In the genomic region with DNA sequence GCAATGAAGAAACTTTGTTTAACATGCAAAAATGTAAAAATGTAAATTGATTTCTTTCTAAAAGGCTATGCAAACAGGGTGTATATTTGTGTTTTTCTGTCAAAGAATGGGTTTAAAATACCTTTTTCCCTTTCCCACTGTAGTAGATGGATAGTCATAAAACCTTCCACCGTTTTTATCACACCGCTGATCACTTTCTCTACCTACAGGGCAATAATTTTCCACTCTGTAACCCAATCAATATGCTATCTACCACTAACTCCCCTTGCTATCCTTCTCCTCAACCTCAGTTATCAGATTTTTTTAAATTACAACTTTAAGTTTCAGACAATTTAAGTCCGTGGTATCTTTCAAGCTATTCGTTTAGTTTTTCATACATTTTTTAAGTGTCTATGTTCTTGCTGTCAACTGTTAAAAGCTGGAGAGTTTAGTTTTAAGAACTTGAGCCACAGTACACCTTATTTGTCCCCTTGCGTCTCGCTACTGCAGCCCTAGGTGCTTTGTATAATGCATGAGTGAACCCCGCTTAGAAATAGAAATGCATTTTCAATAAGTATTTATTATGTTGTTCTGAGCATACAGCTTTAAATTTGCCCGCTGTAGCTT, we compare ENCODE assay signal across 8 cellular contexts.
A peak's percentile ranks its signal among the peaks of the same experiment; 100 is the strongest.
DNase-seq lines count a peak whose midpoint lies in the region; ATAC-seq and TF ChIP-seq lines count a peak whose summit lies in the region.

No MANE protein-coding gene starts in this region.

- peaks cover 14% of the 10 kb centered on the region for H3K4me1 ChIP-seq in smooth muscle cell (ENCODE audit: low read depth)

- peak overlapping the region; percentile 97 for H3K27ac Mint-ChIP-seq in T-helper 17 cell

- peak overlapping the region; percentile 90 for H2AFZ ChIP-seq in smooth muscle cell (ENCODE audit: low read depth)

- H3K79me2 ChIP-seq in smooth muscle cell (ENCODE audit: low read depth), result no peaks in the 10 kb centered on the region

- H3K4me3 ChIP-seq in foreskin fibroblast (ENCODE audit: low read depth in 1 of 2, low read length in 2 of 2) (peak overlapping the region; percentile 78 to 80), smooth muscle cell (peak overlapping the region; percentile 76)

- no peaks in the 10 kb centered on the region for H3K36me3 ChIP-seq in smooth muscle cell (ENCODE audit: low read depth)

- peak overlapping the region; percentile 92 for H3K4me2 ChIP-seq in smooth muscle cell

- H3K4me1 Mint-ChIP-seq in T-helper 17 cell, result peaks cover 17% of the 10 kb centered on the region

- peak overlapping the region; percentile 96 for H3K4me3 Mint-ChIP-seq in T-helper 17 cell

- DNase-seq in NCI-H146 treated with DMSO at 0.1 percent for 48 hours (lab: John Stamatoyannopoulos, UW; ENCODE audit: unreplicated experiment) (peak; percentile 56), NCI-H146 (lab: John Stamatoyannopoulos, UW) (no peak), T-helper 17 cell (no peak), foreskin fibroblast (no peak), smooth muscle cell (lab: John Stamatoyannopoulos, UW; ENCODE audit: unreplicated experiment) (no peak), hippocampal formation (lab: John Stamatoyannopoulos, UW) (no peak), NCI-H82 treated with DMSO at 0.1 percent for 48 hours (lab: John Stamatoyannopoulos, UW; ENCODE audit: unreplicated experiment) (no peak), NCI-H1436 treated with DMSO at 0.1 percent for 48 hours (lab: John Stamatoyannopoulos, UW) (no peak)

- WGBS in smooth muscle cell (ENCODE audit: low lambda C conversion rate), result 19% methylated on average over 8 of the region's 8 CpGs

- no peak for ATAC-seq in T-helper 17 cell

- TF ChIP-seq CTCF in foreskin fibroblast (IDR thresholded peaks at IDR 0.05; ENCODE audit: low read depth, low read length), result no peak
- TF ChIP-seq CTCF in smooth muscle cell (IDR thresholded peaks at IDR 0.05; ENCODE audit: borderline replicate concordance, insufficient read depth, poor library complexity, severe bottlenecking), result no peak

- no peaks in the 10 kb centered on the region for H4K20me1 ChIP-seq in smooth muscle cell (ENCODE audit: low read depth)

- H3K9me3 ChIP-seq in T-helper 17 cell (ENCODE audit: control insufficient read depth, low read length, poor library complexity, severe bottlenecking), result no peaks in the 10 kb centered on the region
- no peaks in the 10 kb centered on the region for H3K9me3 ChIP-seq in smooth muscle cell (replicated peaks; ENCODE audit: low read depth)

- peak overlapping the region; percentile 99 for H3K27ac ChIP-seq in smooth muscle cell (ENCODE audit: low read depth)

- peak overlapping the region; percentile 98 for H3K9ac ChIP-seq in smooth muscle cell (ENCODE audit: low read depth)

- no peaks in the 10 kb centered on the region for H3K27me3 ChIP-seq in smooth muscle cell (ENCODE audit: low read depth)

- peaks cover 7% of the 10 kb centered on the region for H3K27me3 Mint-ChIP-seq in T-helper 17 cell

- H3F3A ChIP-seq in smooth muscle cell (ENCODE audit: low read depth), result peaks cover 10% of the 10 kb centered on the region

- H3K36me3 Mint-ChIP-seq in T-helper 17 cell (ENCODE audit: low read depth), result peaks cover 3% of the 10 kb centered on the region
